9 cellular contexts compared by ENCODE assay signal in genomic region chr10:49187950-49188761, GRCh38. TPM values are rescaled to one million over a fixed set of nuclear protein-coding genes. Genes with fewer than 3 reads are reported as not detected.
A peak's percentile ranks its signal among the peaks of the same experiment; 100 is the strongest.
DNase-seq lines count a peak whose midpoint lies in the region; ATAC-seq and TF ChIP-seq lines count a peak whose summit lies in the region.
"Had no signal": no experiment of that assay in that cellular context is flagged by ENCODE, and none has a peak within 500 bp of the region (broad histone marks: within the 10 kb centered on the region; RNA-seq: fewer than 3 reads in every experiment).

Gene TMEM273, minus strand, starts transcription at chr10:49188391. Its CDS starts 55 bp downstream, at chr10:49188336.

- H3K4me3 Mint-ChIP-seq in central memory CD8-positive, alpha-beta T cell = peak within 1 kb of the TSS; percentile 59
- H3K4me3 Mint-ChIP-seq: neural crest cell had no signal

- H3K27me3 ChIP-seq in A673 (replicated peaks; ENCODE audit: insufficient read depth, low read depth, low read length, poor library complexity) = peaks cover 38% of the 10 kb centered on the region
- no peaks in the 10 kb centered on the region for H3K27me3 ChIP-seq in mesendoderm (ENCODE audit: insufficient read depth, low read length, poor library complexity)

- no peak within 1 kb of the TSS for H3K4me2 ChIP-seq in mesendoderm (ENCODE audit: low read length)

- H4K8ac ChIP-seq in mesendoderm (ENCODE audit: low read depth, low read length) = no peak within 1 kb of the TSS

- CTCF ChIA-PET in A673 (lab: Charles Lee) = no interaction called here

- no peaks in the 10 kb centered on the region for H3K36me3 ChIP-seq in A673 (ENCODE audit: insufficient read depth, low read length, poor library complexity, severe bottlenecking)
- H3K36me3 ChIP-seq in mesendoderm (ENCODE audit: control insufficient read depth, insufficient read depth, low read length) = no peaks in the 10 kb centered on the region

- no peak for TF ChIP-seq CTCF in A673 (conservative IDR thresholded peaks at IDR 0.05; ENCODE audit: low read depth, low read length)

- intact Hi-C loops in A673 (cut with micrococcal nuclease; ENCODE audit: unreplicated experiment) = no loop called here

- peak within 1 kb of the TSS; percentile 59 for H3K27ac Mint-ChIP-seq in central memory CD8-positive, alpha-beta T cell (ENCODE audit: low read depth)

- no peak within 1 kb of the TSS for H2BK15ac ChIP-seq in mesendoderm (replicated peaks; ENCODE audit: low read depth)

- DNase-seq in NOMO-1 treated with DMSO at 0.1 percent for 48 hours (lab: John Stamatoyannopoulos, UW; ENCODE audit: unreplicated experiment) (peak; percentile 65), mucosa of gallbladder (ENCODE audit: low spot score) (peak; percentile 86), foreskin melanocyte (no peak), A673 (ENCODE audit: low spot score) (no peak), mesendoderm (no peak)
- no peak for DNase-seq in central memory CD8-positive, alpha-beta T cell (ENCODE audit: low spot score in 2 of 2)

- H3K18ac ChIP-seq in mesendoderm (ENCODE audit: low read length) = no peak within 1 kb of the TSS

- H3K9me3 Mint-ChIP-seq in central memory CD8-positive, alpha-beta T cell = no peaks in the 10 kb centered on the region
- H3K9me3 Mint-ChIP-seq: neural crest cell had no signal

- H2BK120ac ChIP-seq in mesendoderm (ENCODE audit: low read depth, low read length) = no peak within 1 kb of the TSS

- H3K4ac ChIP-seq in mesendoderm (ENCODE audit: low read depth, low read length) = no peak within 1 kb of the TSS

- no TSS peak for BruUV-seq in A673 (replicated peaks; lab: Mats Ljungman, UMichigan)

- no peaks in the 10 kb centered on the region for H3K27me3 Mint-ChIP-seq in central memory CD8-positive, alpha-beta T cell

- H3K79me1 ChIP-seq in mesendoderm (ENCODE audit: low read length) = no peaks in the 10 kb centered on the region

- no peaks in the 10 kb centered on the region for H3K9me3 ChIP-seq in A673 (ENCODE audit: low read depth, low read length, poor library complexity, severe bottlenecking)

- no peak within 1 kb of the TSS for H3K27ac ChIP-seq in A673 (ENCODE audit: low read depth, low read length, poor library complexity, severe bottlenecking)
- H3K27ac ChIP-seq in mesendoderm (ENCODE audit: low read depth, low read length) = no peak within 1 kb of the TSS

- no peaks in the 10 kb centered on the region for H3K4me1 ChIP-seq in A673 (ENCODE audit: insufficient read depth, low read length, poor library complexity, severe bottlenecking)
- no peaks in the 10 kb centered on the region for H3K4me1 ChIP-seq in mesendoderm (ENCODE audit: control insufficient read depth, low read depth, low read length)

- H3K4me3 ChIP-seq in A673 (ENCODE audit: low read depth, low read length, poor library complexity, severe bottlenecking) (no peak within 1 kb of the TSS), mesendoderm (ENCODE audit: low read length) (no peak within 1 kb of the TSS)

- H3K36me3 Mint-ChIP-seq in central memory CD8-positive, alpha-beta T cell (ENCODE audit: insufficient read depth) = no peaks in the 10 kb centered on the region

- no CpG with 5 or more reads among the region's 9 CpGs for WGBS in mesendoderm (ENCODE audit: extremely low coverage, insufficient coverage, low lambda C conversion rate)

- no peak within 1 kb of the TSS for H4K5ac ChIP-seq in mesendoderm (ENCODE audit: low read length)

- H3K9ac ChIP-seq in mesendoderm (ENCODE audit: low read length) = no peak within 1 kb of the TSS

- H3K79me2 ChIP-seq in mesendoderm (ENCODE audit: control insufficient read depth, insufficient read depth, low read length) = no peaks in the 10 kb centered on the region

- no peak within 1 kb of the TSS for H3K23ac ChIP-seq in mesendoderm (ENCODE audit: low read length)

- H3K56ac ChIP-seq in mesendoderm (ENCODE audit: low read length) = no peak within 1 kb of the TSS

- POLR2A ChIA-PET in A673 (lab: Charles Lee; ENCODE audit: low non-redundant PET) = no interaction called here

- no peak within 1 kb of the TSS for H2BK5ac ChIP-seq in mesendoderm (ENCODE audit: low read length)

- no peak within 1 kb of the TSS for H2AK5ac ChIP-seq in mesendoderm (ENCODE audit: low read length)

- ATAC-seq in GM18858 (IDR thresholded peaks at IDR 0.05; ENCODE audit: unreplicated experiment) (peak; percentile 70), HG02678 (IDR thresholded peaks at IDR 0.05; ENCODE audit: unreplicated experiment) (peak; percentile 79)
- no peak for ATAC-seq in central memory CD8-positive, alpha-beta T cell (replicated peaks; ENCODE audit: extremely low read depth, poor library complexity, severe bottlenecking)

- peaks cover 58% of the 10 kb centered on the region for H3K4me1 Mint-ChIP-seq in central memory CD8-positive, alpha-beta T cell
- H3K4me1 Mint-ChIP-seq: neural crest cell had no signal

RNA-seq across cellular contexts. Expression of gene TMEM273, which starts in this region (rescaled TPM):
- total RNA-seq in mucosa of gallbladder (35.8 TPM), A673 (2021) (not detected in 2 replicates)
- polyA plus RNA-seq in mesendoderm (2013, experiment 1 of 2) = 0.15 TPM
- polyA plus RNA-seq in mesendoderm (2013, experiment 2 of 2) = 0.13 TPM

Comparison
In these comparisons a context has a peak if more than half of its experiments do, and no peak if none do; other contexts are left out.
1. RNA of gene TMEM273 (total RNA-seq): 35.8 TPM in mucosa of gallbladder (single experiment); not detected in A673; every median in the first group is over 10 times any median in the second.
2. DNase-seq: peak in NOMO-1 treated with DMSO at 0.1 percent for 48 hours (single experiment) and mucosa of gallbladder (single experiment); none in central memory CD8-positive, alpha-beta T cell (0 of 2), foreskin melanocyte (single experiment), A673 (single experiment) and mesendoderm (single experiment).